Comparison of ENCODE assay signal across 1 cellular context in the genomic region with DNA sequence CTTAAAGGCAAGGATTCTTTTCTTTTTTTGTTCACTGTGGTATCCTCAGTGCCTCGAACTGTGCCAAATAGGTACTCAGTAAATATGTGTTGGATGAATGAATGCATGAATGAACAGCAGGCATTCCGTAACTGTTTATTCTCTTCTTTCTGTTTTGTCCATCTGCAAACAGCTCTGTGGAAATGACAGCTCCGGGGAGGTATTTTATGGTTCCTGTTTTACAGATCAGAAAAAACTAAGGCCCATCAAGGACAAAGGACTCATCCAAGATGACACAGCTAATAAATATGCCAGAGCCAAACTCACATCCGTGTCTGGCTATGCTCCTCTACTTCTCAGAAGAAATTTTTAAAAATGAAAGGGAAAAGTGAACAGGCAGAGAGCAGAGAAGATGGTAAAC.
TF ChIP-seq lines count a peak whose summit lies in the region.

No MANE protein-coding gene starts in this region.

TF ChIP-seq in WTC11, 78 proteins besides CTCF, POLR2A, EP300 and RAD21 (continued from another document):
- TF ChIP-seq, protein P1, sequence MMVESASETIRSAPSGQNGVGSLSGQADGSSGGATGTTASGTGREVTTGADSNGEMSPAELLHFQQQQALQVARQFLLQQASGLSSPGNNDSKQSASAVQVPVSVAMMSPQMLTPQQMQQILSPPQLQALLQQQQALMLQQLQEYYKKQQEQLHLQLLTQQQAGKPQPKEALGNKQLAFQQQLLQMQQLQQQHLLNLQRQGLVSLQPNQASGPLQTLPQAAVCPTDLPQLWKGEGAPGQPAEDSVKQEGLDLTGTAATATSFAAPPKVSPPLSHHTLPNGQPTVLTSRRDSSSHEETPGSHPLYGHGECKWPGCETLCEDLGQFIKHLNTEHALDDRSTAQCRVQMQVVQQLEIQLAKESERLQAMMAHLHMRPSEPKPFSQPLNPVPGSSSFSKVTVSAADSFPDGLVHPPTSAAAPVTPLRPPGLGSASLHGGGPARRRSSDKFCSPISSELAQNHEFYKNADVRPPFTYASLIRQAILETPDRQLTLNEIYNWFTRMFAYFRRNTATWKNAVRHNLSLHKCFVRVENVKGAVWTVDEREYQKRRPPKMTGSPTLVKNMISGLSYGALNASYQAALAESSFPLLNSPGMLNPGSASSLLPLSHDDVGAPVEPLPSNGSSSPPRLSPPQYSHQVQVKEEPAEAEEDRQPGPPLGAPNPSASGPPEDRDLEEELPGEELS (CRISPR knock-in tag; IDR thresholded peaks at IDR 0.05) = no peak
- TF ChIP-seq RELA (CRISPR knock-in tag; IDR thresholded peaks at IDR 0.05; ENCODE audit: borderline replicate concordance) = no peak
- no peak for TF ChIP-seq JAZF1 (CRISPR knock-in tag; IDR thresholded peaks at IDR 0.05)
- TF ChIP-seq, protein P2, sequence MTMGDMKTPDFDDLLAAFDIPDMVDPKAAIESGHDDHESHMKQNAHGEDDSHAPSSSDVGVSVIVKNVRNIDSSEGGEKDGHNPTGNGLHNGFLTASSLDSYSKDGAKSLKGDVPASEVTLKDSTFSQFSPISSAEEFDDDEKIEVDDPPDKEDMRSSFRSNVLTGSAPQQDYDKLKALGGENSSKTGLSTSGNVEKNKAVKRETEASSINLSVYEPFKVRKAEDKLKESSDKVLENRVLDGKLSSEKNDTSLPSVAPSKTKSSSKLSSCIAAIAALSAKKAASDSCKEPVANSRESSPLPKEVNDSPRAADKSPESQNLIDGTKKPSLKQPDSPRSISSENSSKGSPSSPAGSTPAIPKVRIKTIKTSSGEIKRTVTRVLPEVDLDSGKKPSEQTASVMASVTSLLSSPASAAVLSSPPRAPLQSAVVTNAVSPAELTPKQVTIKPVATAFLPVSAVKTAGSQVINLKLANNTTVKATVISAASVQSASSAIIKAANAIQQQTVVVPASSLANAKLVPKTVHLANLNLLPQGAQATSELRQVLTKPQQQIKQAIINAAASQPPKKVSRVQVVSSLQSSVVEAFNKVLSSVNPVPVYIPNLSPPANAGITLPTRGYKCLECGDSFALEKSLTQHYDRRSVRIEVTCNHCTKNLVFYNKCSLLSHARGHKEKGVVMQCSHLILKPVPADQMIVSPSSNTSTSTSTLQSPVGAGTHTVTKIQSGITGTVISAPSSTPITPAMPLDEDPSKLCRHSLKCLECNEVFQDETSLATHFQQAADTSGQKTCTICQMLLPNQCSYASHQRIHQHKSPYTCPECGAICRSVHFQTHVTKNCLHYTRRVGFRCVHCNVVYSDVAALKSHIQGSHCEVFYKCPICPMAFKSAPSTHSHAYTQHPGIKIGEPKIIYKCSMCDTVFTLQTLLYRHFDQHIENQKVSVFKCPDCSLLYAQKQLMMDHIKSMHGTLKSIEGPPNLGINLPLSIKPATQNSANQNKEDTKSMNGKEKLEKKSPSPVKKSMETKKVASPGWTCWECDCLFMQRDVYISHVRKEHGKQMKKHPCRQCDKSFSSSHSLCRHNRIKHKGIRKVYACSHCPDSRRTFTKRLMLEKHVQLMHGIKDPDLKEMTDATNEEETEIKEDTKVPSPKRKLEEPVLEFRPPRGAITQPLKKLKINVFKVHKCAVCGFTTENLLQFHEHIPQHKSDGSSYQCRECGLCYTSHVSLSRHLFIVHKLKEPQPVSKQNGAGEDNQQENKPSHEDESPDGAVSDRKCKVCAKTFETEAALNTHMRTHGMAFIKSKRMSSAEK (CRISPR knock-in tag; IDR thresholded peaks at IDR 0.05; ENCODE audit: borderline replicate concordance) = no peak
- TF ChIP-seq, protein P3, sequence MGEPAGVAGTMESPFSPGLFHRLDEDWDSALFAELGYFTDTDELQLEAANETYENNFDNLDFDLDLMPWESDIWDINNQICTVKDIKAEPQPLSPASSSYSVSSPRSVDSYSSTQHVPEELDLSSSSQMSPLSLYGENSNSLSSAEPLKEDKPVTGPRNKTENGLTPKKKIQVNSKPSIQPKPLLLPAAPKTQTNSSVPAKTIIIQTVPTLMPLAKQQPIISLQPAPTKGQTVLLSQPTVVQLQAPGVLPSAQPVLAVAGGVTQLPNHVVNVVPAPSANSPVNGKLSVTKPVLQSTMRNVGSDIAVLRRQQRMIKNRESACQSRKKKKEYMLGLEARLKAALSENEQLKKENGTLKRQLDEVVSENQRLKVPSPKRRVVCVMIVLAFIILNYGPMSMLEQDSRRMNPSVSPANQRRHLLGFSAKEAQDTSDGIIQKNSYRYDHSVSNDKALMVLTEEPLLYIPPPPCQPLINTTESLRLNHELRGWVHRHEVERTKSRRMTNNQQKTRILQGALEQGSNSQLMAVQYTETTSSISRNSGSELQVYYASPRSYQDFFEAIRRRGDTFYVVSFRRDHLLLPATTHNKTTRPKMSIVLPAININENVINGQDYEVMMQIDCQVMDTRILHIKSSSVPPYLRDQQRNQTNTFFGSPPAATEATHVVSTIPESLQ (CRISPR knock-in tag; IDR thresholded peaks at IDR 0.05) = no peak
TF ChIP-seq in WTC11: peak in this region for 0.
